Comparison of ENCODE assay signal across 2 cellular contexts in genomic region chr15:72235298-72235697, GRCh38.
TF ChIP-seq lines count a peak whose summit lies in the region.

No MANE protein-coding gene starts in this region.

TF ChIP-seq in IMR-90, 13 proteins besides CTCF, POLR2A, EP300 and RAD21 (continued from another document):
- TF ChIP-seq ELK1 (IDR thresholded peaks at IDR 0.05; ENCODE audit: borderline replicate concordance, low read depth, low read length): no peak
- no peak for TF ChIP-seq RFX5 (IDR thresholded peaks at IDR 0.05; ENCODE audit: low read depth, low read length)
- TF ChIP-seq SMC3 (IDR thresholded peaks at IDR 0.05; ENCODE audit: low read depth, low read length): no peak
- TF ChIP-seq NFE2L2 (IDR thresholded peaks at IDR 0.05; ENCODE audit: low read depth, low read length): no peak
- no peak for TF ChIP-seq CHD1 (IDR thresholded peaks at IDR 0.05; ENCODE audit: low read depth, low read length)

TF ChIP-seq in SK-N-SH treated with all-trans-retinoic acid at 6 μM for 48 hours, 23 proteins besides CTCF, POLR2A, EP300 and RAD21 (continued from another document):
- no peak for TF ChIP-seq ZC3H10 (CRISPR knock-in tag; IDR thresholded peaks at IDR 0.05)
- TF ChIP-seq ZNF8 (CRISPR knock-in tag; IDR thresholded peaks at IDR 0.05): no peak
